Comparison of ENCODE assay signal across 25 cellular contexts in the genomic region with DNA sequence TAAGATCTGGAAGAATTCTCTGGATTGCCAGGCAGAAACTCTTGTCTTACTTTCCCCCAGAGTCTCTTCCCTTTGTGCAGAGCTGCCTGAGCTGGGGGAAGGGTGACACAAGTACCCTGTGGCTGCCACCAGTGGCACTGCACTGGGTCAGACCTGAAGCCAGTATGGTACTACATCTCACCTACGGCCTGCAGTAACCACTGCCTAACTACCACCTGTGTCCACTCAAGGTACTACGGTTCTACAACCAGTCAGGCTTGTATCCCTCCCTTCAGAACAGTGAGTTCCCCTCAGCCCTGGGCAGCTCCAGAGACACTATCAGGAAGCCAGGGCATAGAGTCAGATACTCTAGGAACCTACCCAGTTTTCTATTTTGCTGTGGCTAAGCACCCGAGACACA.
"Had no signal": no experiment of that assay in that cellular context is flagged by ENCODE, and none has a peak within 500 bp of the region (broad histone marks: within the 10 kb centered on the region; RNA-seq: fewer than 3 reads in every experiment).

No MANE protein-coding gene starts in this region.

- H3K27me3 Mint-ChIP-seq: naive thymus-derived CD4-positive, alpha-beta T cell; natural killer cell treated with Interleukin-12 subunit alpha and Interleukin-12 subunit beta and Interleukin-15 and Interleukin-18, amount 100 ng/mL, for 72 hours; progenitor cell of endocrine pancreas; stimulated activated naive B cell treated with anti-CD40 and anti-IgM and Interleukin-4, amounts not matched to agents 10 μg/mL and 1 μg/mL and 100 μg/mL, for 72 hours had no signal

- H3K4me1 ChIP-seq: left ventricle myocardium inferior, right atrium auricular region, stomach, testis, thyroid gland, transverse colon, upper lobe of left lung, vagina had no signal

- H3K27me3 ChIP-seq: ovary, right atrium auricular region, stomach, testis, thyroid gland, transverse colon, upper lobe of left lung, vagina had no signal

- H3K4me3 Mint-ChIP-seq: naive thymus-derived CD4-positive, alpha-beta T cell; natural killer cell treated with Interleukin-12 subunit alpha and Interleukin-12 subunit beta and Interleukin-15 and Interleukin-18, amount 100 ng/mL, for 72 hours; stimulated activated naive B cell treated with anti-CD40 and anti-IgM and Interleukin-4, amounts not matched to agents 10 μg/mL and 1 μg/mL and 100 μg/mL, for 72 hours had no signal

- H3K4me3 ChIP-seq: left ventricle myocardium inferior, lung, mucosa of descending colon, ovary, right atrium auricular region, skin epidermis, stomach, testis, thyroid gland, transverse colon, upper lobe of left lung, vagina had no signal

- H3K4me1 Mint-ChIP-seq: stimulated activated naive B cell treated with anti-CD40 and anti-IgM and Interleukin-4, amounts not matched to agents 10 μg/mL and 1 μg/mL and 100 μg/mL, for 72 hours had no signal

- H3K36me3 Mint-ChIP-seq: natural killer cell treated with Interleukin-12 subunit alpha and Interleukin-12 subunit beta and Interleukin-15 and Interleukin-18, amount 100 ng/mL, for 72 hours had no signal

- H3K27ac Mint-ChIP-seq: naive thymus-derived CD4-positive, alpha-beta T cell; natural killer cell treated with Interleukin-12 subunit alpha and Interleukin-12 subunit beta and Interleukin-15 and Interleukin-18, amount 100 ng/mL, for 72 hours; stimulated activated naive B cell treated with anti-CD40 and anti-IgM and Interleukin-4, amounts not matched to agents 10 μg/mL and 1 μg/mL and 100 μg/mL, for 72 hours had no signal

- H3K36me3 ChIP-seq: left ventricle myocardium inferior, ovary, right atrium auricular region, thyroid gland, transverse colon, upper lobe of left lung, vagina had no signal

- H3K27ac ChIP-seq: left ventricle myocardium inferior, ovary, right atrium auricular region, skin epidermis, stomach, testis, thyroid gland, transverse colon, upper lobe of left lung, vagina had no signal

- H3K9me3 Mint-ChIP-seq: natural killer cell treated with Interleukin-12 subunit alpha and Interleukin-12 subunit beta and Interleukin-15 and Interleukin-18, amount 100 ng/mL, for 72 hours had no signal

- ATAC-seq: mucosa of descending colon; naive thymus-derived CD4-positive, alpha-beta T cell; sciatic nerve; stimulated activated naive B cell treated with anti-CD40 and anti-IgM and Interleukin-4, amounts not matched to agents 10 μg/mL and 1 μg/mL and 100 μg/mL, for 72 hours; stimulated activated naive CD8-positive, alpha-beta T cell treated with anti-CD3 and anti-CD28 coated beads, Interleukin-15, Interleukin-2, amounts not matched to agents 100 U/mL and 50 U/mL, for 24 hours had no signal

- DNase-seq: hypothalamus; islet precursor cell; left ventricle myocardium inferior; midbrain; mucosa of descending colon; naive thymus-derived CD4-positive, alpha-beta T cell; ovary; stimulated activated CD4-positive, alpha-beta T cell treated with anti-CD3 and anti-CD28 coated beads, Interleukin-12 subunit alpha, Interleukin-12 subunit beta, amount 100 ng/mL, for 4 hours; stimulated activated CD4-positive, alpha-beta T cell treated with anti-CD3 and anti-CD28 coated beads, Interleukin-15, amount 100 ng/mL, for 24 hours; stimulated activated CD4-positive, alpha-beta T cell treated with anti-CD3 and anti-CD28 coated beads, Interleukin-2, amount 100 ng/mL, for 24 hours; stimulated activated CD4-positive, alpha-beta T cell treated with anti-CD3 and anti-CD28 coated beads, Interleukin-4, amount 100 ng/mL, for 1 hour; stimulated activated naive B cell treated with anti-CD40 and anti-IgM and Interleukin-4, amounts not matched to agents 10 μg/mL and 1 μg/mL and 100 μg/mL, for 72 hours; stimulated activated naive CD8-positive, alpha-beta T cell treated with anti-CD3 and anti-CD28 coated beads, Interleukin-15, Interleukin-2, amounts not matched to agents 100 U/mL and 50 U/mL, for 24 hours; stomach; testis; thyroid gland; transverse colon; upper lobe of left lung had no signal
